ENCODE assay signal across 1 cellular context in genomic region chr5:109570362-109570874, GRCh38.
TF ChIP-seq lines count a peak whose summit lies in the region.

No MANE protein-coding gene starts in this region.

TF ChIP-seq in K562, 482 proteins besides CTCF, POLR2A, EP300 and RAD21 (continued from another document and continues in another):
- TF ChIP-seq E2F6 (IDR thresholded peaks at IDR 0.05; ENCODE audit: borderline replicate concordance in 1 of 2, extremely low read depth in 1 of 2, insufficient read depth in 1 of 2, insufficient read length in 1 of 2, low read depth in 1 of 2, low read length in 1 of 2, poor library complexity in 1 of 2, severe bottlenecking in 1 of 2), result peak; percentile 15 to 75
- TF ChIP-seq ZBTB40 (IDR thresholded peaks at IDR 0.05), result peak; percentile 23; the same call in 1 of the 2 replicates
- TF ChIP-seq ZBTB40 (CRISPR knock-in tag; IDR thresholded peaks at IDR 0.05), result no peak
- no peak; the same call in 1 of the 2 replicates for TF ChIP-seq NFRKB (IDR thresholded peaks at IDR 0.05; ENCODE audit: low read depth)
- TF ChIP-seq SMAD4 (CRISPR knock-in tag; conservative IDR thresholded peaks at IDR 0.05), result peak; percentile 88
- TF ChIP-seq JUND (IDR thresholded peaks at IDR 0.05; ENCODE audit: borderline replicate concordance, low read depth, low read length), result no peak; the same call in 1 of the 2 replicates
- 0 out of 3 replicates have a peak, but pooled peaks have one; percentile 13 for TF ChIP-seq JUND (tag; IDR thresholded peaks at IDR 0.05; ENCODE audit: borderline replicate concordance, low read depth, low read length)
- TF ChIP-seq E2F8 (IDR thresholded peaks at IDR 0.05; ENCODE audit: low read depth, partially characterized antibody), result peak; percentile 56
- TF ChIP-seq SMARCE1 (IDR thresholded peaks at IDR 0.05), result peak; percentile 80
- 0 out of 2 replicates have a peak, but pooled peaks have one; percentile 11 for TF ChIP-seq ZNF121 (CRISPR knock-in tag; conservative IDR thresholded peaks at IDR 0.05)
- TF ChIP-seq TCF3 (CRISPR knock-in tag; IDR thresholded peaks at IDR 0.05), result peak; percentile 50; the same call in 1 of the 2 replicates
- TF ChIP-seq CREM (IDR thresholded peaks at IDR 0.05; ENCODE audit: low read depth), result peak; percentile 71
- TF ChIP-seq NFATC3 (IDR thresholded peaks at IDR 0.05), result peak; percentile 99
- peak; percentile 37; the same call in 1 of the 2 replicates for TF ChIP-seq EP400 (IDR thresholded peaks at IDR 0.05)
- TF ChIP-seq ZBTB34 (CRISPR knock-in tag; IDR thresholded peaks at IDR 0.05), result no peak
- no peak for TF ChIP-seq SNAPC5 (CRISPR knock-in tag; IDR thresholded peaks at IDR 0.05)
- TF ChIP-seq DDX20 (tag; IDR thresholded peaks at IDR 0.05; ENCODE audit: low read depth), result peak; percentile 64; the same call in 1 of the 2 replicates
- peak; percentile 67 for TF ChIP-seq CREB3 (tag; conservative IDR thresholded peaks at IDR 0.05; ENCODE audit: low read depth)
- TF ChIP-seq RBFOX2 (IDR thresholded peaks at IDR 0.05; ENCODE audit: low read depth, low read length), result peak; percentile 69
- TF ChIP-seq ZNF239 (CRISPR knock-in tag; IDR thresholded peaks at IDR 0.05), result 0 out of 2 replicates have a peak, but pooled peaks have one; percentile 9
- 0 out of 2 replicates have a peak, but pooled peaks have one; percentile 45 for TF ChIP-seq ZNF197 (CRISPR knock-in tag; IDR thresholded peaks at IDR 0.05; ENCODE audit: low read depth)
- TF ChIP-seq IRF9 (tag; IDR thresholded peaks at IDR 0.05), result 0 out of 2 replicates have a peak, but pooled peaks have one; percentile 40
- peak; percentile 72; the same call in 1 of the 2 replicates for TF ChIP-seq TFAP4 (CRISPR knock-in tag; IDR thresholded peaks at IDR 0.05; ENCODE audit: borderline replicate concordance)
- peak; percentile 21; the same call in 1 of the 2 replicates for TF ChIP-seq CC2D1A (IDR thresholded peaks at IDR 0.05)
- TF ChIP-seq KLF16 (IDR thresholded peaks at IDR 0.05), result peak; percentile 7; the same call in 1 of the 2 replicates
- no peak for TF ChIP-seq HOMEZ (CRISPR knock-in tag; IDR thresholded peaks at IDR 0.05)
- no peak for TF ChIP-seq CEBPB (tag; IDR thresholded peaks at IDR 0.05)
- TF ChIP-seq ZBTB33 (CRISPR knock-in tag; IDR thresholded peaks at IDR 0.05), result no peak
- no peak for TF ChIP-seq RBM34 (IDR thresholded peaks at IDR 0.05; ENCODE audit: borderline replicate concordance, insufficient read depth, low read length)
- 0 out of 2 replicates have a peak, but pooled peaks have one; percentile 41 for TF ChIP-seq MTA3 (IDR thresholded peaks at IDR 0.05; ENCODE audit: borderline replicate concordance)
- no peak for TF ChIP-seq RBM39 (optimal IDR thresholded peaks at IDR 0.05; ENCODE audit: low read depth, low read length)
- peak; percentile 58; the same call in 1 of the 2 replicates for TF ChIP-seq HLTF (IDR thresholded peaks at IDR 0.05)
- TF ChIP-seq HDAC8 (tag; IDR thresholded peaks at IDR 0.05), result 0 out of 2 replicates have a peak, but pooled peaks have one; percentile 36
- TF ChIP-seq ESRRA (IDR thresholded peaks at IDR 0.05; ENCODE audit: borderline replicate concordance, low read depth), result 0 out of 2 replicates have a peak, but pooled peaks have one; percentile 9
- no peak for TF ChIP-seq ZNF561 (CRISPR knock-in tag; conservative IDR thresholded peaks at IDR 0.05)
- TF ChIP-seq LEF1 (IDR thresholded peaks at IDR 0.05), result peak; percentile 45; the same call in 1 of the 2 replicates
- no peak for TF ChIP-seq NR2C2 (CRISPR knock-in tag; IDR thresholded peaks at IDR 0.05)
- TF ChIP-seq NR2C2 (tag; IDR thresholded peaks at IDR 0.05), result 0 out of 2 replicates have a peak, but pooled peaks have one; percentile 18
- TF ChIP-seq SOX6 (IDR thresholded peaks at IDR 0.05), result peak; percentile 70
